ENCODE assay signal across 1 cellular context in genomic region chr12:7189398-7190267, GRCh38.
TF ChIP-seq lines count a peak whose summit lies in the region.

TSS of gene PEX5 (plus strand) at chr12:7189686. CDS start at chr12:7190378, 692 bp downstream.

TF ChIP-seq in HepG2, 621 proteins besides CTCF, POLR2A, EP300 and RAD21 (continued from another document and continues in another):
- TF ChIP-seq POGK (CRISPR knock-in tag; conservative IDR thresholded peaks at IDR 0.05) (no peak), PCBP1 (IDR thresholded peaks at IDR 0.05; ENCODE audit: borderline replicate concordance, low read depth, low read length) (peak; percentile 87), ZNF235 (CRISPR knock-in tag; IDR thresholded peaks at IDR 0.05; ENCODE audit: borderline replicate concordance) (no peak), ATF6 (CRISPR knock-in tag; conservative IDR thresholded peaks at IDR 0.05) (no peak), ZNF547 (CRISPR knock-in tag; IDR thresholded peaks at IDR 0.05) (peak; percentile 47; the same call in 1 of the 2 replicates), ZNF343 (CRISPR knock-in tag; IDR thresholded peaks at IDR 0.05) (no peak), ZSCAN5A (CRISPR knock-in tag; IDR thresholded peaks at IDR 0.05; ENCODE audit: borderline replicate concordance) (no peak), TFAP4 (IDR thresholded peaks at IDR 0.05; ENCODE audit: borderline replicate concordance, low read depth) (no peak), GFI1 (CRISPR knock-in tag; IDR thresholded peaks at IDR 0.05; ENCODE audit: borderline replicate concordance) (0 out of 2 replicates have a peak, but pooled peaks have one; percentile 30), ATRX (CRISPR knock-in tag; IDR thresholded peaks at IDR 0.05; ENCODE audit: borderline replicate concordance) (no peak), DPF2 (CRISPR knock-in tag; IDR thresholded peaks at IDR 0.05; ENCODE audit: borderline replicate concordance, low read depth) (no peak), ZNF761 (CRISPR knock-in tag; conservative IDR thresholded peaks at IDR 0.05) (0 out of 2 replicates have a peak, but pooled peaks have one; percentile 39), ZNF180 (CRISPR knock-in tag; IDR thresholded peaks at IDR 0.05; ENCODE audit: borderline replicate concordance, low read depth) (no peak), FOXO4 (CRISPR knock-in tag; conservative IDR thresholded peaks at IDR 0.05) (no peak), ZNF160 (CRISPR knock-in tag; IDR thresholded peaks at IDR 0.05) (no peak; the same call in 1 of the 2 replicates), PLRG1 (conservative IDR thresholded peaks at IDR 0.05) (no peak), TBX2 (CRISPR knock-in tag; IDR thresholded peaks at IDR 0.05; ENCODE audit: borderline replicate concordance) (no peak; the same call in 1 of the 2 replicates), UBTF (CRISPR knock-in tag; IDR thresholded peaks at IDR 0.05) (no peak), IKZF5 (CRISPR knock-in tag; IDR thresholded peaks at IDR 0.05) (no peak; the same call in 1 of the 2 replicates), MTA1 (CRISPR knock-in tag; IDR thresholded peaks at IDR 0.05; ENCODE audit: borderline replicate concordance) (no peak), SP1 (IDR thresholded peaks at IDR 0.05) (no peak), SP1 (CRISPR knock-in tag; IDR thresholded peaks at IDR 0.05) (peak; percentile 75), RARA (CRISPR knock-in tag; IDR thresholded peaks at IDR 0.05) (peak; percentile 5; the same call in 1 of the 2 replicates), STAG1 (CRISPR knock-in tag; IDR thresholded peaks at IDR 0.05) (no peak), GPN1 (CRISPR knock-in tag; IDR thresholded peaks at IDR 0.05; ENCODE audit: borderline replicate concordance) (no peak), ZNF552 (CRISPR knock-in tag; IDR thresholded peaks at IDR 0.05; ENCODE audit: borderline replicate concordance) (no peak), WIZ (CRISPR knock-in tag; IDR thresholded peaks at IDR 0.05) (no peak), NFKB2 (CRISPR knock-in tag; IDR thresholded peaks at IDR 0.05; ENCODE audit: borderline replicate concordance) (no peak), HES4 (CRISPR knock-in tag; IDR thresholded peaks at IDR 0.05; ENCODE audit: borderline replicate concordance) (no peak), ZNF20 (CRISPR knock-in tag; IDR thresholded peaks at IDR 0.05) (no peak), ZNF816 (CRISPR knock-in tag; IDR thresholded peaks at IDR 0.05; ENCODE audit: borderline replicate concordance) (no peak), FOXA1 (IDR thresholded peaks at IDR 0.05) (no peak), FOXA1 (CRISPR knock-in tag; IDR thresholded peaks at IDR 0.05) (no peak), ZNF788 (CRISPR knock-in tag; IDR thresholded peaks at IDR 0.05; ENCODE audit: borderline replicate concordance) (no peak), SAP130 (CRISPR knock-in tag; IDR thresholded peaks at IDR 0.05; ENCODE audit: low read depth) (peak; percentile 40), ARNT (IDR thresholded peaks at IDR 0.05) (no peak), CC2D1A (CRISPR knock-in tag; IDR thresholded peaks at IDR 0.05) (no peak), JUND (CRISPR knock-in tag; IDR thresholded peaks at IDR 0.05) (no peak), ZNF589 (CRISPR knock-in tag; conservative IDR thresholded peaks at IDR 0.05) (no peak), SATB2 (CRISPR knock-in tag; IDR thresholded peaks at IDR 0.05) (no peak), ZNF576 (CRISPR knock-in tag; IDR thresholded peaks at IDR 0.05) (no peak), ZNF224 (CRISPR knock-in tag; IDR thresholded peaks at IDR 0.05) (no peak), SOX6 (IDR thresholded peaks at IDR 0.05) (no peak), SOX6 (CRISPR knock-in tag; IDR thresholded peaks at IDR 0.05) (no peak), ZNF574 (CRISPR knock-in tag; IDR thresholded peaks at IDR 0.05) (peak; percentile 39), MAFF (IDR thresholded peaks at IDR 0.05; ENCODE audit: low read depth, low read length) (no peak), ATF4 (CRISPR knock-in tag; IDR thresholded peaks at IDR 0.05) (peak in 1 of 2 experiments; percentile 21; a peak in 1 of 4 replicates), CHD2 (IDR thresholded peaks at IDR 0.05; ENCODE audit: low read depth, low read length) (peak; percentile 42; the same call in 1 of the 2 replicates), ZNF704 (CRISPR knock-in tag; IDR thresholded peaks at IDR 0.05; ENCODE audit: borderline replicate concordance) (no peak), ZNF275 (CRISPR knock-in tag; IDR thresholded peaks at IDR 0.05; ENCODE audit: borderline replicate concordance) (no peak), NR1H2 (CRISPR knock-in tag; IDR thresholded peaks at IDR 0.05; ENCODE audit: borderline replicate concordance, low read depth) (no peak)
